22 cellular contexts compared by ENCODE assay signal in genomic region chr5:56129288-56129687, GRCh38.
DNase-seq lines count a peak whose midpoint lies in the region; ATAC-seq and TF ChIP-seq lines count a peak whose summit lies in the region.
"Had no signal": no experiment of that assay in that cellular context is flagged by ENCODE, and none has a peak within 500 bp of the region (broad histone marks: within the 10 kb centered on the region; RNA-seq: fewer than 3 reads in every experiment).

No MANE protein-coding gene starts in this region.

- H3K4me3 ChIP-seq in PC-3 (ENCODE audit: low read length) (no peak overlapping the region), fibroblast of mammary gland (ENCODE audit: control insufficient read depth, low read depth, low read length) (no peak overlapping the region)
- H3K4me3 ChIP-seq: esophagus squamous epithelium, lung, MG63, skin epidermis, suprapubic skin had no signal

- no peak for DNase-seq in CD4-positive, alpha-beta T cell
- peak; percentile 17 for DNase-seq in ELR (ENCODE audit: low read depth)
- DNase-seq in PC-3 = peak; percentile 33
- DNase-seq in fibroblast of mammary gland (ENCODE audit: low read depth) = peak; percentile 11
- DNase-seq in middle frontal gyrus (ENCODE audit: extremely low spot score, low spot score) = no peak
- DNase-seq in NCI-H187 treated with DMSO at 0.1 percent for 48 hours (lab: John Stamatoyannopoulos, UW) = no peak
- DNase-seq: activated CD8-positive, alpha-beta T cell treated with anti-CD3 and anti-CD28 coated beads, Interleukin-2, amount 10 ng/mL, durations not matched to agents 7 days and 5 days; activated naive CD8-positive, alpha-beta T cell treated with anti-CD3 and anti-CD28 coated beads for 36 hours; DMS79 treated with DMSO at 0.1 percent for 48 hours; effector CD4-positive, alpha-beta T cell; esophagus squamous epithelium; H7; MG63; NCI-H1417 treated with DMSO at 0.1 percent for 48 hours; NCI-H524 treated with DMSO at 0.1 percent for 48 hours; stimulated activated CD4-positive, alpha-beta T cell treated with anti-CD3 and anti-CD28 coated beads, Interleukin-2, amount 100 ng/mL, for 24 hours; T-helper 2 cell had no signal

- peaks cover 68% of the 10 kb centered on the region for H3K4me1 Mint-ChIP-seq in CD4-positive, alpha-beta T cell (ENCODE audit: low read depth)
- H3K4me1 Mint-ChIP-seq: stimulated activated memory B cell treated with anti-CD40 and anti-IgM and Interleukin-4, amounts not matched to agents 10 μg/mL and 1 μg/mL and 100 μg/mL, for 72 hours had no signal

- peak overlapping the region; percentile 91 for H3K27ac Mint-ChIP-seq in CD4-positive, alpha-beta T cell
- H3K27ac Mint-ChIP-seq: activated CD8-positive, alpha-beta T cell treated with anti-CD3 and anti-CD28 coated beads, Interleukin-2, amount 10 ng/mL, durations not matched to agents 7 days and 5 days; activated naive CD8-positive, alpha-beta T cell treated with anti-CD3 and anti-CD28 coated beads for 36 hours; stimulated activated memory B cell treated with anti-CD40 and anti-IgM and Interleukin-4, amounts not matched to agents 10 μg/mL and 1 μg/mL and 100 μg/mL, for 72 hours had no signal

- no peaks in the 10 kb centered on the region for H4K20me1 ChIP-seq in PC-3 (ENCODE audit: low read length)

- H3K27ac ChIP-seq in CD4-positive, alpha-beta T cell (ENCODE audit: low read depth, low read length) = no peak overlapping the region
- H3K27ac ChIP-seq in PC-3 (ENCODE audit: low read length) = no peak overlapping the region
- H3K27ac ChIP-seq: esophagus squamous epithelium, skin epidermis, suprapubic skin had no signal

- CTCF ChIA-PET in CD4-positive, alpha-beta T cell (lab: Charles Lee) = no interaction called here
- CTCF ChIA-PET in PC-3 (lab: Charles Lee) = no interaction called here

- intact Hi-C loops in CD4-positive, alpha-beta T cell (cut with DNase I, micrococcal nuclease) = loop anchor here in 1 of 2 experiments (2.0 kb wide), 1 partner anchor 20 kb away; no protein-coding TSS in a partner anchor
- intact Hi-C loops in PC-3 (cut with micrococcal nuclease) = loop anchor here (10.0 kb wide), 1 partner anchor 134 kb away; the partner anchor contains the start of gene IL6ST

- no peaks in the 10 kb centered on the region for H3K36me3 ChIP-seq in PC-3 (ENCODE audit: low read depth, low read length)
- H3K36me3 ChIP-seq: esophagus squamous epithelium, MG63, suprapubic skin had no signal

- no peak overlapping the region for H3K4me2 ChIP-seq in PC-3 (ENCODE audit: low read length)

- H2AFZ ChIP-seq in PC-3 (ENCODE audit: low read length) = no peak overlapping the region

- no peak for TF ChIP-seq POLR2A in GM18505 (IDR thresholded peaks at IDR 0.05; ENCODE audit: borderline replicate concordance, extremely low read depth, insufficient read depth, insufficient read length)

- H3K36me3 Mint-ChIP-seq in CD4-positive, alpha-beta T cell (ENCODE audit: low read depth) = peaks cover 56% of the 10 kb centered on the region
- H3K36me3 Mint-ChIP-seq: activated naive CD8-positive, alpha-beta T cell treated with anti-CD3 and anti-CD28 coated beads for 36 hours; stimulated activated memory B cell treated with anti-CD40 and anti-IgM and Interleukin-4, amounts not matched to agents 10 μg/mL and 1 μg/mL and 100 μg/mL, for 72 hours had no signal

- H3K79me2 ChIP-seq in PC-3 (ENCODE audit: low read length) = no peaks in the 10 kb centered on the region

- no peak overlapping the region for H3K4me3 Mint-ChIP-seq in CD4-positive, alpha-beta T cell
- H3K4me3 Mint-ChIP-seq: activated CD8-positive, alpha-beta T cell treated with anti-CD3 and anti-CD28 coated beads, Interleukin-2, amount 10 ng/mL, durations not matched to agents 7 days and 5 days; activated naive CD8-positive, alpha-beta T cell treated with anti-CD3 and anti-CD28 coated beads for 36 hours; stimulated activated memory B cell treated with anti-CD40 and anti-IgM and Interleukin-4, amounts not matched to agents 10 μg/mL and 1 μg/mL and 100 μg/mL, for 72 hours had no signal

- H3K27me3 Mint-ChIP-seq in CD4-positive, alpha-beta T cell = no peaks in the 10 kb centered on the region
- H3K27me3 Mint-ChIP-seq: activated naive CD8-positive, alpha-beta T cell treated with anti-CD3 and anti-CD28 coated beads for 36 hours had no signal

- ATAC-seq in CD4-positive, alpha-beta T cell (ENCODE audit: poor library complexity) = no peak
- ATAC-seq in PC-3 (no peak; the same call in 1 of the 2 replicates), GM18505 (IDR thresholded peaks at IDR 0.05; ENCODE audit: unreplicated experiment) (no peak)
- ATAC-seq: activated CD8-positive, alpha-beta T cell treated with anti-CD3 and anti-CD28 coated beads, Interleukin-2, amount 10 ng/mL, durations not matched to agents 7 days and 5 days; stimulated activated memory B cell treated with anti-CD40 and anti-IgM and Interleukin-4, amounts not matched to agents 10 μg/mL and 1 μg/mL and 100 μg/mL, for 72 hours had no signal

- H3F3A ChIP-seq in PC-3 (ENCODE audit: low read length, unreplicated experiment) = no peaks in the 10 kb centered on the region

- no peak overlapping the region for H3K9ac ChIP-seq in PC-3 (ENCODE audit: low read length)

- no peak for TF ChIP-seq CTCF in CD4-positive, alpha-beta T cell (IDR thresholded peaks at IDR 0.05)
- TF ChIP-seq CTCF in PC-3 (conservative IDR thresholded peaks at IDR 0.05; ENCODE audit: low read depth, low read length) = no peak
- TF ChIP-seq CTCF in fibroblast of mammary gland (conservative IDR thresholded peaks at IDR 0.05; ENCODE audit: control insufficient read depth, insufficient read depth, low read depth, low read length) = no peak

- POLR2A ChIA-PET in CD4-positive, alpha-beta T cell (lab: Charles Lee) = interaction anchor here (0.8 to 3.4 kb wide), 2 partner anchors 10 to 26 kb away, joined by 3 to 18 read pairs; no protein-coding TSS in a partner anchor
- POLR2A ChIA-PET in PC-3 (lab: Charles Lee; ENCODE audit: unreplicated experiment) = no interaction called here

- no peaks in the 10 kb centered on the region for H3K9me3 ChIP-seq in CD4-positive, alpha-beta T cell (ENCODE audit: control insufficient read depth, low read length)
- H3K9me3 ChIP-seq in PC-3 (ENCODE audit: low read length) = no peaks in the 10 kb centered on the region
- H3K9me3 ChIP-seq: esophagus squamous epithelium, suprapubic skin had no signal

- no peaks in the 10 kb centered on the region for H3K9me2 ChIP-seq in PC-3 (replicated peaks; ENCODE audit: low read length)

- no peaks in the 10 kb centered on the region for H3K27me3 ChIP-seq in CD4-positive, alpha-beta T cell (ENCODE audit: control insufficient read depth, insufficient read depth, low read length)
- H3K27me3 ChIP-seq in PC-3 (ENCODE audit: low read length) = no peaks in the 10 kb centered on the region
- H3K27me3 ChIP-seq: esophagus squamous epithelium, MG63, suprapubic skin had no signal

- H3K4me1 ChIP-seq in PC-3 (ENCODE audit: insufficient read depth, low read length) = peaks cover 11% of the 10 kb centered on the region; the same call in 1 of the 2 replicates
- H3K4me1 ChIP-seq: esophagus squamous epithelium, suprapubic skin had no signal

- no TSS peak for BruUV-seq in PC-3 (replicated peaks; lab: Mats Ljungman, UMichigan)

- H3K9me3 Mint-ChIP-seq in CD4-positive, alpha-beta T cell = peaks cover 4% of the 10 kb centered on the region

Comparison
In these comparisons a context has a peak if more than half of its experiments do, and no peak if none do; other contexts are left out.
1. DNase-seq: peak in ELR (single experiment), PC-3 (single experiment) and fibroblast of mammary gland (single experiment); none in CD4-positive, alpha-beta T cell (0 of 10), middle frontal gyrus (single experiment) and NCI-H187 treated with DMSO at 0.1 percent for 48 hours (single experiment).